29 cellular contexts compared by ENCODE assay signal in the genomic region with DNA sequence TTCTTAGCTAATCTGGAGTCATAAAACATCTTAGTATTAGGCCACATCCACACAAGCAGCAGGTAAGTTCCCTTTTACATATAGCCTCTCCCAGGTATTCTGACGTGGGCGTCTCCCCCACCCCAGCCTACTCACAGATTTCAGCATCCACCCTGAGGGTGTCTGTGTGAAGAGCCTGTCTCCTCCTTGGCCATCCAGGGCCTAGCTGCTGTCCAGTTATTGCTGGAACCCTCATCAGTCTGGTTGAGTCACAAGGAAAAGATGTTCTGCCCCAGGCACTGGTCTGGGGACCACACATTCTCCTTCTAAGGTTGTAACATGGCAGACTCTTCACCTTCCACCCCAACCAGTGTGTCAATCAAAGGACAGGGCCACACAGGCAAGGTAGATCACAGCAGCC.
"Had no signal": no experiment of that assay in that cellular context is flagged by ENCODE, and none has a peak within 500 bp of the region (broad histone marks: within the 10 kb centered on the region; RNA-seq: fewer than 3 reads in every experiment).

No MANE protein-coding gene starts in this region.

- H3K4me1 Mint-ChIP-seq: activated CD4-positive, alpha-beta T cell treated with anti-CD3 and anti-CD28 coated beads, Interleukin-2, amount 10 ng/mL, durations not matched to agents 24 days and 14 days; central memory CD8-positive, alpha-beta T cell had no signal

- H3K27ac Mint-ChIP-seq: activated B cell treated with CpG ODN at 0.5 μM for 24 hours; activated CD4-positive, alpha-beta T cell treated with anti-CD3 and anti-CD28 coated beads, Interleukin-2, amount 10 ng/mL, durations not matched to agents 24 days and 14 days; activated CD8-positive, alpha-beta memory T cell treated with anti-CD3 and anti-CD28 coated beads, Interleukin-2, amount 10 ng/mL, durations not matched to agents 7 days and 5 days; activated naive CD4-positive, alpha-beta T cell treated with anti-CD3 and anti-CD28 coated beads, Interleukin-2, amount 50 U/mL, for 72 hours; activated naive CD8-positive, alpha-beta T cell treated with anti-CD3 and anti-CD28 coated beads, Interleukin-2, amount 50 U/mL, for 24 hours; activated T-cell treated with anti-CD3 and anti-CD28 coated beads, Interleukin-2, amount 50 U/mL, for 24 hours; activated T-helper 1 cell treated with anti-CD3 and anti-CD28 coated beads, Interleukin-12 subunit alpha, Interleukin-12 subunit beta, Interleukin-2, Interleukin-4 antibody, amounts not matched to agents 30 ng/mL and 10 ng/mL and 1 ng/mL, durations not matched to agents 14 hours and 24 hours and 36 hours had no signal

- H3K9me3 Mint-ChIP-seq: activated B cell treated with CpG ODN at 0.5 μM for 24 hours; activated CD4-positive, alpha-beta T cell treated with anti-CD3 and anti-CD28 coated beads, Interleukin-2, amount 10 ng/mL, durations not matched to agents 24 days and 14 days; activated naive CD4-positive, alpha-beta T cell treated with anti-CD3 and anti-CD28 coated beads, Interleukin-2, amount 50 U/mL, for 72 hours; activated naive CD8-positive, alpha-beta T cell treated with anti-CD3 and anti-CD28 coated beads, Interleukin-2, amount 50 U/mL, for 24 hours; activated T-cell treated with anti-CD3 and anti-CD28 coated beads, Interleukin-2, amount 50 U/mL, for 24 hours; activated T-helper 1 cell treated with anti-CD3 and anti-CD28 coated beads, Interleukin-12 subunit alpha, Interleukin-12 subunit beta, Interleukin-2, Interleukin-4 antibody, amounts not matched to agents 30 ng/mL and 10 ng/mL and 1 ng/mL, durations not matched to agents 14 hours and 24 hours and 36 hours; central memory CD8-positive, alpha-beta T cell had no signal

- H3K36me3 ChIP-seq: ascending aorta, Peyer's patch had no signal

- DNase-seq: activated B cell treated with CpG ODN at 0.5 μM for 24 hours; activated CD4-positive, alpha-beta T cell treated with anti-CD3 and anti-CD28 coated beads for 1 hour; activated CD4-positive, alpha-beta T cell treated with anti-CD3 and anti-CD28 coated beads, Interleukin-2, amount 10 ng/mL, durations not matched to agents 24 days and 14 days; activated CD4-positive, alpha-beta T cell treated with anti-CD3 and anti-CD28 coated beads, Interleukin-2, amount 50 U/mL, for 48 hours; activated CD8-positive, alpha-beta memory T cell treated with anti-CD3 and anti-CD28 coated beads, Interleukin-2, amount 10 ng/mL, durations not matched to agents 7 days and 5 days; activated effector memory CD4-positive, alpha-beta T cell treated with anti-CD3 and anti-CD28 coated beads, Interleukin-2, amount 50 U/mL, for 16 hours; activated naive CD4-positive, alpha-beta T cell treated with Interleukin-2 at 50 U/mL for 16 hours; activated naive CD8-positive, alpha-beta T cell treated with anti-CD3 and anti-CD28 coated beads, Interleukin-2, amount 50 U/mL, for 24 hours; activated T-cell treated with anti-CD3 and anti-CD28 coated beads, Interleukin-2, amount 50 U/mL, for 24 hours; amniotic stem cell; body of pancreas; Karpas-422; NCI-H1048; NCI-H146; NCI-H2029; NCI-H2107; NCI-H2171 treated with DMSO at 0.1 percent for 48 hours; NCI-H345; NCI-H510A; NCI-H526 treated with DMSO at 0.1 percent for 48 hours; NCI-H82; Peyer's patch; SHP77 treated with DMSO at 0.1 percent for 48 hours; T-helper 2 cell; T1000 had no signal

- H3K4me1 ChIP-seq: ascending aorta, body of pancreas, Peyer's patch had no signal

- H3K27me3 ChIP-seq: ascending aorta, body of pancreas, Peyer's patch had no signal

- H3K27ac ChIP-seq: ascending aorta, body of pancreas, Peyer's patch had no signal

- H3K36me3 Mint-ChIP-seq: activated CD8-positive, alpha-beta memory T cell treated with anti-CD3 and anti-CD28 coated beads, Interleukin-2, amount 10 ng/mL, durations not matched to agents 7 days and 5 days; activated naive CD4-positive, alpha-beta T cell treated with anti-CD3 and anti-CD28 coated beads, Interleukin-2, amount 50 U/mL, for 72 hours had no signal

- H3K4me3 ChIP-seq: ascending aorta, body of pancreas, Peyer's patch had no signal

- H3K4me3 Mint-ChIP-seq: activated B cell treated with CpG ODN at 0.5 μM for 24 hours; activated CD4-positive, alpha-beta T cell treated with anti-CD3 and anti-CD28 coated beads, Interleukin-2, amount 10 ng/mL, durations not matched to agents 24 days and 14 days; activated CD8-positive, alpha-beta memory T cell treated with anti-CD3 and anti-CD28 coated beads, Interleukin-2, amount 10 ng/mL, durations not matched to agents 7 days and 5 days; activated naive CD8-positive, alpha-beta T cell treated with anti-CD3 and anti-CD28 coated beads, Interleukin-2, amount 50 U/mL, for 24 hours; activated T-cell treated with anti-CD3 and anti-CD28 coated beads, Interleukin-2, amount 50 U/mL, for 24 hours; activated T-helper 1 cell treated with anti-CD3 and anti-CD28 coated beads, Interleukin-12 subunit alpha, Interleukin-12 subunit beta, Interleukin-2, Interleukin-4 antibody, amounts not matched to agents 30 ng/mL and 10 ng/mL and 1 ng/mL, durations not matched to agents 14 hours and 24 hours and 36 hours; central memory CD8-positive, alpha-beta T cell had no signal

- H3K9me3 ChIP-seq: ascending aorta, body of pancreas, Peyer's patch had no signal
